ENCODE assay signal across 18 cellular contexts in genomic region chr16:15703029-15703736, GRCh38. TPM values are rescaled to one million over a fixed set of nuclear protein-coding genes. Genes with fewer than 3 reads are reported as not detected.
DNase-seq lines count a peak whose midpoint lies in the region; ATAC-seq lines count a peak whose summit lies in the region.
"Had no signal": no experiment of that assay in that cellular context is flagged by ENCODE, and none has a peak within 500 bp of the region (broad histone marks: within the 10 kb centered on the region; RNA-seq: fewer than 3 reads in every experiment).

No MANE protein-coding gene starts in this region.

- no peaks in the 10 kb centered on the region for H3K9me3 ChIP-seq in mesenchymal stem cell (ENCODE audit: control insufficient read depth, low read length)
- H3K9me3 ChIP-seq: left ventricle myocardium inferior, pancreas, vagina had no signal

- no peak overlapping the region for H2AK5ac ChIP-seq in mesenchymal stem cell (ENCODE audit: low read length, severe bottlenecking)

- H3K23ac ChIP-seq in mesenchymal stem cell (ENCODE audit: low read length in 2 of 2) = no peak overlapping the region

- no peak for ATAC-seq in stimulated activated naive CD8-positive, alpha-beta T cell treated with anti-CD3 and anti-CD28 coated beads, Interleukin-15, Interleukin-2, amounts not matched to agents 100 U/mL and 50 U/mL, for 24 hours
- no peak for ATAC-seq in activated naive CD8-positive, alpha-beta T cell treated with anti-CD3 and anti-CD28 coated beads, Interleukin-2, amount 50 U/mL, for 24 hours
- ATAC-seq: pancreas had no signal

- no peaks in the 10 kb centered on the region for H3K9me3 Mint-ChIP-seq in stimulated activated naive CD8-positive, alpha-beta T cell treated with anti-CD3 and anti-CD28 coated beads, Interleukin-15, Interleukin-2, amounts not matched to agents 100 ng/mL and 50 ng/mL, for 24 hours
- no peaks in the 10 kb centered on the region for H3K9me3 Mint-ChIP-seq in activated naive CD8-positive, alpha-beta T cell treated with anti-CD3 and anti-CD28 coated beads, Interleukin-2, amount 50 U/mL, for 24 hours

- peaks cover 16% of the 10 kb centered on the region for H3K79me1 ChIP-seq in mesenchymal stem cell (replicated peaks; ENCODE audit: low read length, poor library complexity, severe bottlenecking)

- no peak overlapping the region for H4K91ac ChIP-seq in mesenchymal stem cell (ENCODE audit: low read length)

- no peak overlapping the region for H3K14ac ChIP-seq in mesenchymal stem cell (ENCODE audit: low read length in 2 of 2)

- H2BK15ac ChIP-seq in mesenchymal stem cell (ENCODE audit: low read depth, poor library complexity, severe bottlenecking) = no peak overlapping the region

- no peak overlapping the region for H2AFZ ChIP-seq in mesenchymal stem cell (ENCODE audit: low read depth, low read length)

- H3K27me3 ChIP-seq in mesenchymal stem cell (ENCODE audit: control insufficient read depth in 1 of 2, insufficient read depth in 1 of 2, low read length in 2 of 2) = no peaks in the 10 kb centered on the region
- H3K27me3 ChIP-seq: pancreas, vagina had no signal

- DNase-seq in stimulated activated naive CD8-positive, alpha-beta T cell treated with anti-CD3 and anti-CD28 coated beads, Interleukin-15, Interleukin-2, amounts not matched to agents 100 U/mL and 50 U/mL, for 24 hours = no peak
- no peak for DNase-seq in activated naive CD8-positive, alpha-beta T cell treated with anti-CD3 and anti-CD28 coated beads, Interleukin-2, amount 50 U/mL, for 24 hours
- DNase-seq in mesenchymal stem cell (peak; percentile 49), SIG-M5 treated with dmso at 0.1 percent for 504 hours (lab: John Stamatoyannopoulos, UW; ENCODE audit: unreplicated experiment) (no peak), NCI-H2029 (lab: John Stamatoyannopoulos, UW) (no peak), putamen (ENCODE audit: low spot score) (no peak)
- no peak for DNase-seq in stimulated activated CD4-positive, alpha-beta T cell treated with anti-CD3 and anti-CD28 coated beads, Interleukin-2, amount 100 ng/mL, for 24 hours
- DNase-seq: activated gamma-delta T cell; cerebellar nuclear complex; erythroblast; hypothalamus; left ventricle myocardium inferior; NCI-H1105 treated with DMSO at 0.1 percent for 48 hours; NCI-H226; pancreas; stimulated activated CD4-positive, alpha-beta T cell treated with anti-CD3 and anti-CD28 coated beads, Interleukin-12 subunit alpha, Interleukin-12 subunit beta, amount 100 ng/mL, for 4 hours had no signal

- no peak overlapping the region for H2BK5ac ChIP-seq in mesenchymal stem cell (ENCODE audit: low read depth, low read length, poor library complexity, severe bottlenecking)

- no peak overlapping the region for H3K4me3 ChIP-seq in mesenchymal stem cell (ENCODE audit: insufficient read depth in 1 of 2, low read depth in 1 of 2, low read length in 2 of 2)
- H3K4me3 ChIP-seq: left ventricle myocardium inferior, pancreas, vagina had no signal

- H3K36me3 ChIP-seq in mesenchymal stem cell (ENCODE audit: control insufficient read depth in 1 of 2, insufficient read depth in 2 of 2, low read depth in 1 of 2, low read length in 2 of 2) = peaks cover 43 to 46% of the 10 kb centered on the region in 2 experiments

- H3K4ac ChIP-seq in mesenchymal stem cell (ENCODE audit: low read depth in 1 of 2, low read length in 2 of 2) = no peak overlapping the region

- H3K4me1 ChIP-seq in mesenchymal stem cell (ENCODE audit: control insufficient read depth, insufficient read depth, low read depth, low read length) = peaks cover 5% of the 10 kb centered on the region
- H3K4me1 ChIP-seq: left ventricle myocardium inferior, pancreas, vagina had no signal

- 67% methylated on average over 12 of the region's 14 CpGs for WGBS in mesenchymal stem cell

- H3K27ac ChIP-seq in mesenchymal stem cell (ENCODE audit: low read length, poor library complexity, severe bottlenecking) = peak overlapping the region; percentile 4
- H3K27ac ChIP-seq: left ventricle myocardium inferior, pancreas, vagina had no signal

- H3K36me3 Mint-ChIP-seq in stimulated activated naive CD8-positive, alpha-beta T cell treated with anti-CD3 and anti-CD28 coated beads, Interleukin-15, Interleukin-2, amounts not matched to agents 100 ng/mL and 50 ng/mL, for 24 hours (ENCODE audit: low read depth) = peaks cover 49% of the 10 kb centered on the region
- peaks cover 22% of the 10 kb centered on the region for H3K36me3 Mint-ChIP-seq in activated naive CD8-positive, alpha-beta T cell treated with anti-CD3 and anti-CD28 coated beads, Interleukin-2, amount 50 U/mL, for 24 hours (ENCODE audit: low read depth)

- no peak overlapping the region for H2BK120ac ChIP-seq in mesenchymal stem cell (ENCODE audit: low read depth, low read length)

- H3K18ac ChIP-seq in mesenchymal stem cell (ENCODE audit: low read depth in 1 of 2, low read length in 2 of 2) = no peak overlapping the region

- H3K27me3 Mint-ChIP-seq in stimulated activated naive CD8-positive, alpha-beta T cell treated with anti-CD3 and anti-CD28 coated beads, Interleukin-15, Interleukin-2, amounts not matched to agents 100 ng/mL and 50 ng/mL, for 24 hours = no peaks in the 10 kb centered on the region
- H3K27me3 Mint-ChIP-seq in activated naive CD8-positive, alpha-beta T cell treated with anti-CD3 and anti-CD28 coated beads, Interleukin-2, amount 50 U/mL, for 24 hours = no peaks in the 10 kb centered on the region

- H4K8ac ChIP-seq in mesenchymal stem cell (ENCODE audit: low read length) = no peak overlapping the region

- H3K4me3 Mint-ChIP-seq in stimulated activated naive CD8-positive, alpha-beta T cell treated with anti-CD3 and anti-CD28 coated beads, Interleukin-15, Interleukin-2, amounts not matched to agents 100 ng/mL and 50 ng/mL, for 24 hours = no peak overlapping the region
- H3K4me3 Mint-ChIP-seq in activated naive CD8-positive, alpha-beta T cell treated with anti-CD3 and anti-CD28 coated beads, Interleukin-2, amount 50 U/mL, for 24 hours = no peak overlapping the region

- no peak overlapping the region for H3K9ac ChIP-seq in mesenchymal stem cell (ENCODE audit: low read length)

- H3K27ac Mint-ChIP-seq in stimulated activated naive CD8-positive, alpha-beta T cell treated with anti-CD3 and anti-CD28 coated beads, Interleukin-15, Interleukin-2, amounts not matched to agents 100 ng/mL and 50 ng/mL, for 24 hours = peak overlapping the region; percentile 42
- peak overlapping the region; percentile 45 for H3K27ac Mint-ChIP-seq in activated naive CD8-positive, alpha-beta T cell treated with anti-CD3 and anti-CD28 coated beads, Interleukin-2, amount 50 U/mL, for 24 hours

- peaks cover 18% of the 10 kb centered on the region for H3K4me1 Mint-ChIP-seq in stimulated activated naive CD8-positive, alpha-beta T cell treated with anti-CD3 and anti-CD28 coated beads, Interleukin-15, Interleukin-2, amounts not matched to agents 100 ng/mL and 50 ng/mL, for 24 hours (ENCODE audit: low read depth)
- H3K4me1 Mint-ChIP-seq in activated naive CD8-positive, alpha-beta T cell treated with anti-CD3 and anti-CD28 coated beads, Interleukin-2, amount 50 U/mL, for 24 hours = peaks cover 15% of the 10 kb centered on the region

- H3K4me2 ChIP-seq in mesenchymal stem cell (ENCODE audit: low read length, poor library complexity, severe bottlenecking) = no peak overlapping the region

- H2BK12ac ChIP-seq in mesenchymal stem cell (ENCODE audit: low read length in 2 of 2) = no peak overlapping the region

RNA-seq across cellular contexts. Expression of gene NDE1, which starts 53.1 kb away (rescaled TPM):
- 23.1 TPM for polyA plus RNA-seq in mesenchymal stem cell (2013, experiment 1 of 2)
- polyA plus RNA-seq in mesenchymal stem cell (2013, experiment 2 of 2) = 22.8 TPM
